ENCODE assay signal across 17 cellular contexts in the genomic region with DNA sequence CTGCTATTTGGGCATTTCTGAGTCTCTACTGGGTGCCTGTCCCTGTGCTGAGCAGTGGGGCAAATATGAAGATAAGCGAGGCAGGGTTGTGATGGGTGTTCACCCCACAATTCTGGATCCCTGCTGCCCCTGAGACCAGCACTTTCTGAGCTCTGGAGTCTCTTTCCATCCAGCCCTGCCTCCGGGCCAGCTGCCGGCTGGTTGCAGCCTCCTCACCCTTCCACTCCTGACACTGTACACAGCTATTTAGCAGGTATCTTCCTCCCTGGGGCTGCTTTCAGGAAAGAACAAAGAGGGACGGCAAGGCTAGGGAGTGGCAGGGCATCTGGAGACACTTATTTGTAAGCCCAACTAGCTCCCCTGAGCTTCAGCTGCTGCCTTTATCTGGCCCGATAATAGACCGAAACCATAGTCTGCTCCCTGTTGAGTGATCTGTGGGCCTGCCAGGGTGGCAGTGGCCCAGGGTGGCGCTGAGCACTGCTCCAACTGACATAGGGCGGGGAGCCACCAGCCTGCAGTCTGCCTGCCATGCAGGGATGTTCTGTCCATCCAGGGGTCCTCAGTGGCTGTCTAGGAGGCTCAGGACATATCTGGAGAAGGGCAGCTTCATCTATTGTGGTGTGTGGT. TPM values are rescaled to one million over a fixed set of nuclear protein-coding genes. Genes with fewer than 3 reads are reported as not detected.
DNase-seq lines count a peak whose midpoint lies in the region; ATAC-seq and TF ChIP-seq lines count a peak whose summit lies in the region.
"Had no signal": no experiment of that assay in that cellular context is flagged by ENCODE, and none has a peak within 500 bp of the region (broad histone marks: within the 10 kb centered on the region; RNA-seq: fewer than 3 reads in every experiment).

No MANE protein-coding gene starts in this region.

- CTCF ChIA-PET in A673 (lab: Charles Lee): no interaction called here

- no TSS peak for BruUV-seq in A673 (replicated peaks; lab: Mats Ljungman, UMichigan)

- H3K9ac ChIP-seq in BLaER1 (no peak overlapping the region; the same call in 1 of the 2 replicates), neural progenitor cell (no peak overlapping the region)

- no peak overlapping the region for H2AFZ ChIP-seq in neural progenitor cell (replicated peaks)
- H2AFZ ChIP-seq: hepatocyte had no signal

- POLR2A ChIA-PET in A673 (lab: Charles Lee; ENCODE audit: low non-redundant PET): no interaction called here

- H3K27me3 ChIP-seq in BLaER1 (no peaks in the 10 kb centered on the region), dorsolateral prefrontal cortex (no peaks in the 10 kb centered on the region), neural progenitor cell (no peaks in the 10 kb centered on the region), A673 (replicated peaks; ENCODE audit: insufficient read depth, low read depth, low read length, poor library complexity) (no peaks in the 10 kb centered on the region)
- H3K27me3 ChIP-seq: colonic mucosa, esophagus muscularis mucosa, hepatocyte, left lung had no signal

- no peaks in the 10 kb centered on the region for H3F3A ChIP-seq in neural progenitor cell (ENCODE audit: low read depth)

- peaks cover 6% of the 10 kb centered on the region for H3K27me3 Mint-ChIP-seq in neural progenitor cell (ENCODE audit: insufficient read depth, low read depth)

- H3K4me1 Mint-ChIP-seq in neural progenitor cell: peaks cover 32% of the 10 kb centered on the region

- H3K79me2 ChIP-seq in neural progenitor cell (ENCODE audit: low read depth): no peaks in the 10 kb centered on the region
- H3K79me2 ChIP-seq: hepatocyte had no signal

- H3K9me3 ChIP-seq in BLaER1 (no peaks in the 10 kb centered on the region), neural progenitor cell (ENCODE audit: low read depth) (no peaks in the 10 kb centered on the region), A673 (ENCODE audit: low read depth, low read length, poor library complexity, severe bottlenecking) (no peaks in the 10 kb centered on the region)
- H3K9me3 ChIP-seq: colonic mucosa, esophagus muscularis mucosa, left lung had no signal

- intact Hi-C loops in dorsolateral prefrontal cortex (cut with DNase I) (no loop called here), A673 (cut with micrococcal nuclease; ENCODE audit: unreplicated experiment) (no loop called here)

- H3K4me2 ChIP-seq in BLaER1 (peak overlapping the region; percentile 70), neural progenitor cell (peak overlapping the region; percentile 10)
- H3K4me2 ChIP-seq: hepatocyte had no signal

- H3K4me3 ChIP-seq in BLaER1: no peak overlapping the region
- no peak overlapping the region for H3K4me3 ChIP-seq in dorsolateral prefrontal cortex
- no peak overlapping the region for H3K4me3 ChIP-seq in neural progenitor cell
- no peak overlapping the region for H3K4me3 ChIP-seq in A673 (ENCODE audit: low read depth, low read length, poor library complexity, severe bottlenecking)
- H3K4me3 ChIP-seq: colonic mucosa, esophagus muscularis mucosa, hepatocyte, left lung had no signal

- H4K20me1 ChIP-seq in BLaER1 (no peaks in the 10 kb centered on the region), neural progenitor cell (ENCODE audit: low read depth) (no peaks in the 10 kb centered on the region)

- no peak for TF ChIP-seq CTCF in dorsolateral prefrontal cortex (IDR thresholded peaks at IDR 0.05 in 54 of 56, conservative IDR thresholded peaks at IDR 0.05 in 2 of 56; ENCODE audit: low read depth in 1 of 56, partially characterized antibody in 56 of 56)
- no peak for TF ChIP-seq CTCF in neural progenitor cell (IDR thresholded peaks at IDR 0.05)
- no peak for TF ChIP-seq CTCF in A673 (conservative IDR thresholded peaks at IDR 0.05; ENCODE audit: low read depth, low read length)

- H3K36me3 Mint-ChIP-seq in neural progenitor cell: no peaks in the 10 kb centered on the region

- no peaks in the 10 kb centered on the region for H3K9me3 Mint-ChIP-seq in neural progenitor cell

- no peak overlapping the region for H3K27ac Mint-ChIP-seq in neural progenitor cell

- H3K36me3 ChIP-seq in BLaER1: no peaks in the 10 kb centered on the region
- no peaks in the 10 kb centered on the region for H3K36me3 ChIP-seq in neural progenitor cell
- no peaks in the 10 kb centered on the region for H3K36me3 ChIP-seq in A673 (ENCODE audit: insufficient read depth, low read length, poor library complexity, severe bottlenecking)
- H3K36me3 ChIP-seq: colonic mucosa, esophagus muscularis mucosa, left lung had no signal

- H3K27ac ChIP-seq in BLaER1 (peak overlapping the region; percentile 63), dorsolateral prefrontal cortex (peak overlapping the region in 30 of 59 donors; percentile 1 to 77 (median 42)), neural progenitor cell (no peak overlapping the region), A673 (ENCODE audit: low read depth, low read length, poor library complexity, severe bottlenecking) (no peak overlapping the region)
- H3K27ac ChIP-seq: colonic mucosa, hepatocyte had no signal

- no peak overlapping the region for H3K4me3 Mint-ChIP-seq in neural progenitor cell

- ATAC-seq in GM18519 (IDR thresholded peaks at IDR 0.05; ENCODE audit: low FRiP score, unreplicated experiment): no peak

- H3K4me1 ChIP-seq in BLaER1 (peaks cover 71% of the 10 kb centered on the region), neural progenitor cell (peaks cover 36% of the 10 kb centered on the region), A673 (ENCODE audit: insufficient read depth, low read length, poor library complexity, severe bottlenecking) (peaks cover 21% of the 10 kb centered on the region)
- H3K4me1 ChIP-seq: colonic mucosa had no signal

- DNase-seq in NCI-H2081 treated with DMSO at 0.1 percent for 48 hours (lab: John Stamatoyannopoulos, UW): peak; percentile 53
- peak in 1 of 10 donors; percentile 49 for DNase-seq in dorsolateral prefrontal cortex
- no peak for DNase-seq in neural progenitor cell (ENCODE audit: low spot score)
- DNase-seq in NCI-H82 (lab: John Stamatoyannopoulos, UW): no peak
- DNase-seq in GM19240 (ENCODE audit: insufficient read length, low spot score): no peak
- DNase-seq in A673 (ENCODE audit: low spot score): no peak
- DNase-seq: activated T-cell treated with anti-CD3 and anti-CD28 coated beads for 4 hours, colonic mucosa, DND-41, NCI-H446 treated with DMSO at 0.1 percent for 48 hours, occipital lobe, T-helper 2 cell had no signal

RNA-seq across cellular contexts. Expression of a gene that starts 7.6 kb away (rescaled TPM):
- under 1 TPM in 51 of 120 experiments, not detected in 69; 0.10 to 0.43 (median 0.19) TPM for total RNA-seq in dorsolateral prefrontal cortex
- 0.12 TPM in 1 of 2 replicates, not detected in the other for total RNA-seq in neural progenitor cell (ENCODE audit: low replicate concordance)
- total RNA-seq in A673 (2021): 0.33 and 1.0 TPM in 2 replicates
- total RNA-seq: occipital lobe had no signal

RNA-seq across cellular contexts. Expression of a gene that starts 33.6 kb away (rescaled TPM):
- total RNA-seq in dorsolateral prefrontal cortex (1 to 10 TPM in 37 of 120 experiments, under 1 TPM in 12, not detected in 71; 0.36 to 4.9 (median 1.5) TPM), neural progenitor cell (ENCODE audit: low replicate concordance) (3.2 TPM in 1 of 2 replicates, not detected in the other), A673 (2021) (0.79 and 1.0 TPM in 2 replicates)
- total RNA-seq: occipital lobe had no signal

Comparison
In these comparisons a context has a peak if more than half of its experiments do, and no peak if none do; other contexts are left out.
1. H3K27ac ChIP-seq: peak in BLaER1 (single experiment) and dorsolateral prefrontal cortex (30 of 59); none in neural progenitor cell (single experiment) and A673 (single experiment).